ENCODE assay signal across 8 cellular contexts in the genomic region with DNA sequence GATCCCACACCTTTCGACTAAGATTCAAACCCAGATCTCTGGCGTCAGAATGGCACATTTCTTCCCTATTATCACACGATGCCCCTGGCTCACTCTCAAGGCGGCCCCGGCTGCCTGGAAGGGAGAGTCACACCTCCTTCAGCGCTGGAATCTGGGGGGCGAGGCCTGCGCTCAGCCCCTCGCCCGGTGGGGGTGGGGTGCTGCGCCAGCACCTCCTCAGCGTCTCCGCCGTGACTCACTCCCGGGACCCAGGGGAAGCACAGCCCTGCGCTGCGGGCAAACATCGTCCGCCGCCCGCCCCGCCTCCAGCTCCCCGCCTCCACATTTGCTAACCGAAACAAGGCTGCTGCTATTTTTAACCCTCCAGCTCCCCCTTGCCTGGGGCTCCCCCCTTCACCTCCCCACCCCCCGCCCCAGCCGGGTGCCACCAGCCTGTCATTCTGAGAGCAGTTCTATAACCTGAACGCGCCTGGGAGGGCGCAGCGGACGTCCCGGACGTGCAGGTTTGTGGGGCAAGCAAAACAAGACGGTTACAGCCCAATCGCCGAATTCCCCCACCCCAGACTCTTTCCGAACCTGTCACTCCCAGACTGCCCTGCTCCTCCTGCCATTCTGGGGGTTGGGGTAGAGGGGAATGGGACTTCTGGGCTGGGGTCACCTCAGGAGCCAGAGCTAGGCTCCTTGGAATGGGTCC. TPM values are rescaled to one million over a fixed set of nuclear protein-coding genes. Genes with fewer than 3 reads are reported as not detected.
DNase-seq lines count a peak whose midpoint lies in the region; ATAC-seq, FAIRE-seq and TF ChIP-seq lines count a peak whose summit lies in the region.

No MANE protein-coding gene starts in this region.

- peak overlapping the region; percentile 71 to 76 for H3K4me2 ChIP-seq in H1 (ENCODE audit: insufficient read depth in 1 of 2, low read depth in 2 of 2, low read length in 2 of 2)

- TF ChIP-seq EP300 in H1 (IDR thresholded peaks at IDR 0.05; ENCODE audit: borderline replicate concordance in 1 of 2, low read depth in 2 of 2, low read length in 2 of 2): peak in 1 of 2 experiments; percentile 77; a peak in 1 of 3 replicates

- peak overlapping the region; percentile 33 for H3K18ac ChIP-seq in H1 (ENCODE audit: extremely low read depth, low read length)

- CTCF ChIA-PET in H1 (lab: Charles Lee; ENCODE audit: partially characterized antibody): interaction anchor here (0.8 to 58.8 kb wide), 15 partner anchors 7 to 216 kb away, joined by 3 to 2001 read pairs (median 5); a partner anchor contains a TSS

- no peak overlapping the region for H2BK20ac ChIP-seq in H1 (ENCODE audit: low read length)

- H3K4me1 ChIP-seq in H1 (replicated peaks in 1 of 4; ENCODE audit: control insufficient read depth in 3 of 4, insufficient read depth in 4 of 4, low read length in 3 of 4) (peaks cover 28 to 72% (median 58%) of the 10 kb centered on the region in 4 experiments), mucosa of descending colon (ENCODE audit: low read depth) (peaks cover 63% of the 10 kb centered on the region)

- TF ChIP-seq RAD21 in H1 (IDR thresholded peaks at IDR 0.05 in 1 of 2, conservative IDR thresholded peaks at IDR 0.05 in 1 of 2; ENCODE audit: low read depth in 2 of 2, low read length in 2 of 2): no peak

- WGBS in H1 (ENCODE audit: extremely low coverage in 1 of 2, insufficient coverage in 1 of 2, insufficient read length in 1 of 2, insufficient replicate concordance in 2 of 2, low coverage in 1 of 2, low lambda C conversion rate in 2 of 2, missing lambda C conversion rate in 1 of 2), 2 experiments: 7% methylated on average over 16 of the region's 37 CpGs; no CpG with 5 or more reads in 1 of the 2 experiments

- H3K36me3 ChIP-seq in H1 (ENCODE audit: control insufficient read depth in 2 of 4, insufficient read depth in 4 of 4, low read length in 3 of 4) (no peaks in the 10 kb centered on the region), mucosa of descending colon (ENCODE audit: low read depth) (no peaks in the 10 kb centered on the region)

- no peak overlapping the region for H3K56ac ChIP-seq in H1 (replicated peaks; ENCODE audit: insufficient read length, low read depth, low read length)

- TF ChIP-seq CTCF in GM12874 (IDR thresholded peaks at IDR 0.05; ENCODE audit: insufficient read depth, low read depth, low read length) (0 out of 2 replicates have a peak, but pooled peaks have one; percentile 5), H1 (IDR thresholded peaks at IDR 0.05; ENCODE audit: control extremely low read depth in 1 of 3, insufficient read depth in 1 of 3, low read depth in 1 of 3, low read length in 3 of 3) (no peak), mucosa of descending colon (IDR thresholded peaks at IDR 0.05) (no peak)

- H3K4me3 ChIP-seq in H1 (ENCODE audit: extremely low read depth in 1 of 4, insufficient read depth in 2 of 4, low read depth in 3 of 4, low read length in 4 of 4) (peak overlapping the region; percentile 14 to 55 (median 40); a peak in 7 of 8 replicates), mucosa of descending colon (peak overlapping the region; percentile 9)

- 0 out of 2 replicates have a peak overlapping the region, but pooled peaks have one; percentile 69 for H2AK5ac ChIP-seq in H1 (ENCODE audit: low read depth, low read length)

- peaks cover 3% of the 10 kb centered on the region for H3K23me2 ChIP-seq in H1 (ENCODE audit: low read depth, low read length)

- intact Hi-C loops in mucosa of descending colon (cut with DNase I, micrococcal nuclease): no loop called here

- H2BK15ac ChIP-seq in H1 (ENCODE audit: low read length): 0 out of 2 replicates have a peak overlapping the region, but pooled peaks have one; percentile 37

- POLR2A ChIA-PET in H1 (lab: Charles Lee; ENCODE audit: partially characterized antibody): interaction anchor here (0.6 to 29.3 kb wide), 9 partner anchors 8 to 415 kb away, joined by 3 to 480 read pairs (median 11); a partner anchor contains a TSS

- ATAC-seq in HG02623 (IDR thresholded peaks at IDR 0.05; ENCODE audit: unreplicated experiment): peak; percentile 72
- peak; percentile 83 for ATAC-seq in mucosa of descending colon

- peak overlapping the region; percentile 73 for H4K5ac ChIP-seq in H1 (ENCODE audit: insufficient read length, low read depth, low read length)

- H4K20me1 ChIP-seq in H1 (replicated peaks in 1 of 2; ENCODE audit: control insufficient read depth in 1 of 2, insufficient read depth in 2 of 2, low read length in 2 of 2): peaks cover 7 to 21% of the 10 kb centered on the region in 2 experiments

- H3K9me3 ChIP-seq in H1 (ENCODE audit: insufficient read depth in 2 of 2, low read depth in 1 of 2, low read length in 1 of 2): no peaks in the 10 kb centered on the region
- no peaks in the 10 kb centered on the region for H3K9me3 ChIP-seq in mucosa of descending colon

- H4K91ac ChIP-seq in H1 (replicated peaks; ENCODE audit: insufficient read length, low read length): peak overlapping the region; percentile 86

- H3K9ac ChIP-seq in H1 (replicated peaks in 1 of 4; ENCODE audit: extremely low read depth in 1 of 4, low read depth in 3 of 4, low read length in 3 of 4): peak overlapping the region in 2 of 4 experiments; percentile 8 to 34; a peak in 3 of 7 replicates

- peak; percentile 99 for DNase-seq in NCI-H226
- DNase-seq in activated CD8-positive, alpha-beta memory T cell treated with anti-CD3 and anti-CD28 coated beads for 48 hours (ENCODE audit: low read depth in 2 of 3, low spot score in 2 of 3): peak; percentile 81 to 92 (median 82)
- peak; percentile 81 to 83 for DNase-seq in H1 (ENCODE audit: low read depth in 1 of 2, low spot score in 2 of 2)
- peak; percentile 82 to 95 (median 88) for DNase-seq in mucosa of descending colon
- peak; percentile 63 to 85 for DNase-seq in stimulated activated CD8-positive, alpha-beta memory T cell treated with anti-CD3 and anti-CD28 coated beads, Interleukin-4, amount 100 ng/mL, for 1 hour (ENCODE audit: low read depth in 2 of 2, low spot score in 1 of 2)
- no peak for DNase-seq in HuH-7.5 (ENCODE audit: low spot score)

- peaks cover 4 to 84% of the 10 kb centered on the region in 2 experiments; a peak in 3 of 4 replicates for H3K79me2 ChIP-seq in H1 (ENCODE audit: control insufficient read depth in 1 of 2, insufficient read depth in 2 of 2, low read length in 2 of 2)

- no peak overlapping the region for H3K23ac ChIP-seq in H1 (ENCODE audit: insufficient read length)

- H3K14ac ChIP-seq in H1 (ENCODE audit: insufficient read length): no peak overlapping the region

- H2AFZ ChIP-seq in H1 (ENCODE audit: low read length): peak overlapping the region; percentile 47; the same call in 1 of the 2 replicates

- H3K27me3 ChIP-seq in H1 (replicated peaks in 1 of 4; ENCODE audit: control insufficient read depth in 3 of 4, extremely low read depth in 1 of 4, insufficient read depth in 3 of 4, low read length in 3 of 4): no peaks in the 10 kb centered on the region

- peak overlapping the region; percentile 74 for H3K4ac ChIP-seq in H1 (replicated peaks; ENCODE audit: insufficient read length, low read depth, low read length)

- H2BK5ac ChIP-seq in H1 (ENCODE audit: low read depth, low read length): peak overlapping the region; percentile 90

- peak overlapping the region; percentile 72; the same call in 1 of the 2 replicates for H4K8ac ChIP-seq in H1 (ENCODE audit: extremely low read depth, insufficient read depth, low read length)

- H2BK120ac ChIP-seq in H1 (replicated peaks; ENCODE audit: low read depth, low read length): peak overlapping the region; percentile 89

- H3K27ac ChIP-seq in H1 (ENCODE audit: low read depth, low read length): peak overlapping the region; percentile 79

- no peak for TF ChIP-seq POLR2A in H1 (IDR thresholded peaks at IDR 0.05; ENCODE audit: control extremely low read depth in 1 of 2, low read depth in 2 of 2, low read length in 2 of 2)

- H2BK12ac ChIP-seq in H1 (ENCODE audit: low read depth, low read length): peak overlapping the region; percentile 82

- no peak for FAIRE-seq in H1 (lab: Jason Lieb, UNC)

- peaks cover 14% of the 10 kb centered on the region for H3K79me1 ChIP-seq in H1 (ENCODE audit: low read depth, low read length)

TF ChIP-seq in H1, 55 proteins besides CTCF, POLR2A, EP300 and RAD21 (continues in another document):
- no peak; the same call in 1 of the 2 replicates for TF ChIP-seq CHD2 (IDR thresholded peaks at IDR 0.05; ENCODE audit: low read length)

RNA-seq across cellular contexts. Expression of a gene that starts 6.8 kb away (rescaled TPM):
- 82.0 and 84.9 TPM in 2 replicates for total RNA-seq in H1 (2021; fragmentation: NEBNext Ultra II Directional; extraction: Animal tissue kit (Norgen Biotek cat#: 25700))
- 25.5 and 52.0 TPM in 2 replicates for polyA plus RNA-seq in H1 (2011; rRNA removed)
- 27.2 TPM for polyA plus RNA-seq in H1 (2011; cell fraction: cytosol; rRNA removed)
- 208 TPM for polyA plus RNA-seq in H1 (2011; cell fraction: nucleus; rRNA removed)
- polyA plus RNA-seq in H1 (2012, experiment 1 of 2): 46.5 to 68.3 TPM (median 65.5 TPM) in 4 replicates
- 57.8 TPM for polyA plus RNA-seq in H1 (2012, experiment 2 of 2)
- 40.9 TPM for polyA plus RNA-seq in H1 (2013, experiment 1 of 2)
- 38.9 TPM for polyA plus RNA-seq in H1 (2013, experiment 2 of 2)
- 11.6 and 23.5 TPM in 2 replicates for polyA minus RNA-seq in H1 (2011; rRNA and poly(A)+ RNA removed)
- 27.2 TPM for polyA minus RNA-seq in H1 (2011; cell fraction: cytosol; rRNA and poly(A)+ RNA removed)
- 48.1 TPM for polyA minus RNA-seq in H1 (2011; cell fraction: nucleus; rRNA and poly(A)+ RNA removed)
- total RNA-seq in mucosa of descending colon: 10 to 100 TPM; 19.5 to 67.4 (median 33.2) TPM

RNA-seq across cellular contexts. Expression of a gene that starts 39.9 kb away (rescaled TPM):
- 14.0 and 14.1 TPM in 2 replicates for total RNA-seq in H1 (2021; fragmentation: NEBNext Ultra II Directional; extraction: Animal tissue kit (Norgen Biotek cat#: 25700))
- polyA plus RNA-seq in H1 (2011; rRNA removed): 9.5 and 12.1 TPM in 2 replicates
- 9.6 TPM for polyA plus RNA-seq in H1 (2011; cell fraction: cytosol; rRNA removed)
- polyA plus RNA-seq in H1 (2011; cell fraction: nucleus; rRNA removed): 16.1 TPM
- polyA plus RNA-seq in H1 (2012, experiment 1 of 2): 8.3 to 11.4 TPM (median 10.2 TPM) in 4 replicates
- polyA plus RNA-seq in H1 (2012, experiment 2 of 2): 8.6 TPM
- 9.4 TPM for polyA plus RNA-seq in H1 (2013, experiment 1 of 2)
- polyA plus RNA-seq in H1 (2013, experiment 2 of 2): 10.8 TPM
- 7.2 and 7.3 TPM in 2 replicates for polyA minus RNA-seq in H1 (2011; rRNA and poly(A)+ RNA removed)
- polyA minus RNA-seq in H1 (2011; cell fraction: cytosol; rRNA and poly(A)+ RNA removed): 6.8 TPM
- 7.3 TPM for polyA minus RNA-seq in H1 (2011; cell fraction: nucleus; rRNA and poly(A)+ RNA removed)
- total RNA-seq in mucosa of descending colon: 10 to 100 TPM; 17.2 to 35.4 (median 19.1) TPM

RNA-seq across cellular contexts. Expression of a gene that starts 54.3 kb away (rescaled TPM):
- total RNA-seq in H1 (2021; fragmentation: NEBNext Ultra II Directional; extraction: Animal tissue kit (Norgen Biotek cat#: 25700)): 6.7 and 9.4 TPM in 2 replicates
- 5.0 and 5.2 TPM in 2 replicates for polyA plus RNA-seq in H1 (2011; rRNA removed)
- 6.0 TPM for polyA plus RNA-seq in H1 (2011; cell fraction: cytosol; rRNA removed)
- 31.6 TPM for polyA plus RNA-seq in H1 (2011; cell fraction: nucleus; rRNA removed)
- polyA plus RNA-seq in H1 (2012, experiment 1 of 2): 4.1 to 5.7 TPM (median 5.2 TPM) in 4 replicates
- polyA plus RNA-seq in H1 (2012, experiment 2 of 2): 3.1 TPM
- polyA plus RNA-seq in H1 (2013, experiment 1 of 2): 4.2 TPM
- polyA plus RNA-seq in H1 (2013, experiment 2 of 2): 3.9 TPM
- polyA minus RNA-seq in H1 (2011; rRNA and poly(A)+ RNA removed): 5.2 and 8.0 TPM in 2 replicates
- polyA minus RNA-seq in H1 (2011; cell fraction: cytosol; rRNA and poly(A)+ RNA removed): 1.8 TPM
- polyA minus RNA-seq in H1 (2011; cell fraction: nucleus; rRNA and poly(A)+ RNA removed): 16.2 TPM
- total RNA-seq in mucosa of descending colon: 10 to 100 TPM in 2 of 3 donors, 1 to 10 TPM in 1; 9.5 to 15.6 (median 11.4) TPM
